Comparison of ENCODE assay signal across 8 cellular contexts in the genomic region with DNA sequence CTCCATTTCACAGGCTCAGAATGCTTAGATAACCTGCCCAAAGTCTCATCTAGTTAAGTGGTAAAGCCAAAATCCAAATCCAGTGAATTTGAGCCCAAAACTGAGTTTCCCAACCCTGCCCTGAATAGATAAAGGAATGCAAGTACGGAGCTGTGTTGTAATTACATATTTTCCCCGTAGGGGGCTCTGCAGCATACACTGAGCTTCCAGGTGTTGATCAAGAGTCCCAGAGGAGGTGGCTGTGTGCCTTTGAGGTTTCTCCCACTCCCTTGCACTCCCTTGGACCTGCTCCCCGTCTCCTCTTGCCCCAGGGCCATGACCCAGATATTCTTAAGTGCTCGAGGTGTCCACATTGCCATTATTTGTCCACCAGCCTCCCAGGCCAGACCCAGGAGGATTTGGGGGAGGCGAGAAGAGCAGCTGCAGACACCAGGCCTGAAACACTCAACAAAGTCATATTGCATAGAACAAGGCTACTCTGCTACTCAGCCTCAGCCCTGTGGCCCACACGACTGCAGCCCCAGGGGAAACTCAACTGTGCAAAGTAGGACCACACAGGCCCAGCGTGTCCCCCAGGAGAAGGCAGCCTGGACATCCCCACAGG. TPM values are rescaled to one million over a fixed set of nuclear protein-coding genes. Genes with fewer than 3 reads are reported as not detected.
A peak's percentile ranks its signal among the peaks of the same experiment; 100 is the strongest.
DNase-seq lines count a peak whose midpoint lies in the region; ATAC-seq and TF ChIP-seq lines count a peak whose summit lies in the region.

No MANE protein-coding gene starts in this region.

- DNase-seq in CD8-positive, alpha-beta T cell: peak in 5 of 7 experiments; percentile 33 to 64 (median 46)
- peak; percentile 29 for DNase-seq in HCT116 (ENCODE audit: low read depth, low spot score)
- DNase-seq in RPMI8226: peak; percentile 75
- DNase-seq in brain microvascular endothelial cell: no peak
- no peak for DNase-seq in natural killer cell
- DNase-seq in GOT3 (lab: John Stamatoyannopoulos, UW): no peak
- DNase-seq in NK-92 (lab: John Stamatoyannopoulos, UW; ENCODE audit: unreplicated experiment): no peak
- DNase-seq in middle frontal gyrus (ENCODE audit: extremely low spot score, low spot score): no peak

- RAD21 ChIA-PET in HCT116 (lab: Charles Lee; ENCODE audit: low non-redundant PET in 1 of 2, low total read pairs in 2 of 2, uncharacterized antibody in 2 of 2, unreplicated experiment in 2 of 2): interaction anchor here in 1 of 2 experiments (0.6 kb wide), 1 partner anchor 54 kb away, joined by 4 read pairs; no protein-coding TSS in a partner anchor

- H3K27me3 ChIP-seq in CD8-positive, alpha-beta T cell (ENCODE audit: insufficient read depth, low read length): no peaks in the 10 kb centered on the region
- H3K27me3 ChIP-seq in HCT116 (ENCODE audit: insufficient read depth, low read length): no peaks in the 10 kb centered on the region
- no peaks in the 10 kb centered on the region for H3K27me3 ChIP-seq in brain microvascular endothelial cell (replicated peaks)

- H3K4me3 Mint-ChIP-seq in CD8-positive, alpha-beta T cell: no peak overlapping the region
- no peak overlapping the region for H3K4me3 Mint-ChIP-seq in natural killer cell

- peak; percentile 58 for TF ChIP-seq RAD21 in HCT116 (IDR thresholded peaks at IDR 0.05; ENCODE audit: low read depth)

- H3K27ac Mint-ChIP-seq in CD8-positive, alpha-beta T cell: no peak overlapping the region
- H3K27ac Mint-ChIP-seq in natural killer cell: no peak overlapping the region

- POLR2A ChIA-PET in CD8-positive, alpha-beta T cell (lab: Charles Lee): interaction anchor here (0.5 to 2.8 kb wide), 6 partner anchors 18 to 60 kb away, joined by 4 to 13 read pairs (median 8); partner anchors contain the start of gene LY9
- POLR2A ChIA-PET in HCT116 (lab: Charles Lee): interaction anchor here (1.6 kb wide), 1 partner anchor 10 kb away, joined by 6 read pairs; no protein-coding TSS in a partner anchor

- ATAC-seq in CD8-positive, alpha-beta T cell: peak; percentile 84
- ATAC-seq in HCT116 (peak; percentile 73), natural killer cell (peak; percentile 57 to 80 (median 68))

- BruUV-seq in HCT116 (replicated peaks; lab: Mats Ljungman, UMichigan): no TSS peak

- no peak overlapping the region for H3K4me3 ChIP-seq in CD8-positive, alpha-beta T cell (ENCODE audit: low read depth, low read length)
- H3K4me3 ChIP-seq in HCT116 (replicated peaks in 1 of 2; ENCODE audit: low read depth in 1 of 2, low read length in 2 of 2) (no peak overlapping the region), brain microvascular endothelial cell (ENCODE audit: low read depth, low read length) (no peak overlapping the region)

- CTCF ChIA-PET in CD8-positive, alpha-beta T cell (lab: Charles Lee): interaction anchor here (0.6 to 8.8 kb wide), 33 partner anchors 10 to 235 kb away, joined by 3 to 134 read pairs (median 5); partner anchors contain the start of genes ITLN1, ITLN2 and LY9
- CTCF ChIA-PET in HCT116 (lab: Charles Lee): interaction anchor here (0.6 to 2.7 kb wide), 14 partner anchors 9 to 219 kb away, joined by 3 to 29 read pairs (median 4); partner anchors contain the start of gene ITLN2

- H3K9me3 Mint-ChIP-seq in CD8-positive, alpha-beta T cell: no peaks in the 10 kb centered on the region
- H3K9me3 Mint-ChIP-seq in natural killer cell: no peaks in the 10 kb centered on the region

- intact Hi-C loops in CD8-positive, alpha-beta T cell (cut with DNase I, micrococcal nuclease): loop anchor here (1.0 to 5.0 kb wide), 7 partner anchors 21 to 174 kb away; no protein-coding TSS in a partner anchor
- intact Hi-C loops in HCT116 (cut with micrococcal nuclease) (loop anchor here (5.0 kb wide), 2 partner anchors 50 to 175 kb away; partner anchors contain the start of gene ITLN2), natural killer cell (cut with micrococcal nuclease) (loop anchor here (5.0 kb wide), 2 partner anchors 100 to 175 kb away; partner anchors contain the start of gene ITLN2)

- H3K4me1 ChIP-seq in CD8-positive, alpha-beta T cell (ENCODE audit: insufficient read depth, low read length): no peaks in the 10 kb centered on the region
- peaks cover 9 to 10% of the 10 kb centered on the region in 2 experiments; a peak in 2 of 4 replicates for H3K4me1 ChIP-seq in HCT116 (ENCODE audit: control insufficient read depth in 1 of 2, insufficient read depth in 2 of 2, low read length in 2 of 2)

- TF ChIP-seq CTCF in CD8-positive, alpha-beta T cell (IDR thresholded peaks at IDR 0.05): peak; percentile 77
- TF ChIP-seq CTCF in HCT116 (IDR thresholded peaks at IDR 0.05 in 2 of 3, conservative IDR thresholded peaks at IDR 0.05 in 1 of 3; ENCODE audit: borderline replicate concordance in 1 of 3, insufficient read depth in 1 of 3, low read depth in 2 of 3, low read length in 2 of 3): peak; percentile 60 to 74 (median 74)
- peak; percentile 38 for TF ChIP-seq CTCF in brain microvascular endothelial cell (IDR thresholded peaks at IDR 0.05; ENCODE audit: low read depth, low read length, missing control alignments)
- peak; percentile 53 for TF ChIP-seq CTCF in natural killer cell (IDR thresholded peaks at IDR 0.05)

- no peaks in the 10 kb centered on the region for H3K9me2 ChIP-seq in HCT116 (ENCODE audit: insufficient read depth)

- TF ChIP-seq POLR2A in HCT116 (IDR thresholded peaks at IDR 0.05; ENCODE audit: borderline replicate concordance, extremely low read depth, insufficient read depth, insufficient read length): no peak

- H2AFZ ChIP-seq in HCT116 (ENCODE audit: low read depth, low read length, poor library complexity, severe bottlenecking): no peak overlapping the region

- H3K9ac ChIP-seq in HCT116 (ENCODE audit: low read length): no peak overlapping the region

- in situ Hi-C loops in brain microvascular endothelial cell (cut with HindIII; ENCODE audit: low pct_ligation_motif_present, low sequenced_read_pairs): no loop called here

- no peaks in the 10 kb centered on the region for H3K27me3 Mint-ChIP-seq in CD8-positive, alpha-beta T cell (ENCODE audit: low read depth)
- no peaks in the 10 kb centered on the region for H3K27me3 Mint-ChIP-seq in natural killer cell (ENCODE audit: low read depth in 2 of 2)

- no peaks in the 10 kb centered on the region for H3K36me3 Mint-ChIP-seq in CD8-positive, alpha-beta T cell
- H3K36me3 Mint-ChIP-seq in natural killer cell: no peaks in the 10 kb centered on the region

- no peak overlapping the region for H3K27ac ChIP-seq in CD8-positive, alpha-beta T cell (ENCODE audit: low read depth, low read length)
- no peak overlapping the region for H3K27ac ChIP-seq in HCT116 (ENCODE audit: low read depth, low read length)
- H3K27ac ChIP-seq in brain microvascular endothelial cell: no peak overlapping the region

- no peaks in the 10 kb centered on the region for H3K36me3 ChIP-seq in CD8-positive, alpha-beta T cell (ENCODE audit: insufficient read depth, low read length)
- no peaks in the 10 kb centered on the region for H3K36me3 ChIP-seq in HCT116 (ENCODE audit: control insufficient read depth in 1 of 2, insufficient read depth in 2 of 2, low read length in 2 of 2)
- H3K36me3 ChIP-seq in brain microvascular endothelial cell (replicated peaks): no peaks in the 10 kb centered on the region

- no peak overlapping the region for H3K4me2 ChIP-seq in HCT116 (ENCODE audit: low read length)

- no peaks in the 10 kb centered on the region for H4K20me1 ChIP-seq in HCT116 (ENCODE audit: insufficient read depth)

- no peaks in the 10 kb centered on the region for H3K79me2 ChIP-seq in HCT116 (ENCODE audit: insufficient read depth, low read length)

- no peaks in the 10 kb centered on the region for H3K9me3 ChIP-seq in CD8-positive, alpha-beta T cell (ENCODE audit: low read length)
- H3K9me3 ChIP-seq in HCT116 (ENCODE audit: control insufficient read depth in 1 of 2, insufficient read depth in 1 of 2, low read depth in 1 of 2, low read length in 2 of 2): no peaks in the 10 kb centered on the region

- H3K4me1 Mint-ChIP-seq in CD8-positive, alpha-beta T cell (ENCODE audit: low read depth): peaks cover 20% of the 10 kb centered on the region
- peaks cover 0 to 12% of the 10 kb centered on the region in 2 donors for H3K4me1 Mint-ChIP-seq in natural killer cell

TF ChIP-seq in HCT116, 20 proteins besides CTCF, POLR2A, EP300 and RAD21 (continues in another document):
- TF ChIP-seq EZH2 (IDR thresholded peaks at IDR 0.05): no peak
- TF ChIP-seq ZNF274 (IDR thresholded peaks at IDR 0.05; ENCODE audit: low read depth, low read length): no peak
- no peak for TF ChIP-seq SIN3A (IDR thresholded peaks at IDR 0.05; ENCODE audit: low read depth)
- TF ChIP-seq EZH2phosphoT487 (IDR thresholded peaks at IDR 0.05; ENCODE audit: borderline replicate concordance): no peak
- TF ChIP-seq YY1 (IDR thresholded peaks at IDR 0.05; ENCODE audit: extremely low read depth, insufficient replicate concordance, low read depth, low read length): no peak
- no peak for TF ChIP-seq ZFX (IDR thresholded peaks at IDR 0.05)
- no peak for TF ChIP-seq TCF7L2 (IDR thresholded peaks at IDR 0.05; ENCODE audit: borderline replicate concordance, extremely low read depth, insufficient read depth, insufficient read length)
- TF ChIP-seq, protein P1, sequence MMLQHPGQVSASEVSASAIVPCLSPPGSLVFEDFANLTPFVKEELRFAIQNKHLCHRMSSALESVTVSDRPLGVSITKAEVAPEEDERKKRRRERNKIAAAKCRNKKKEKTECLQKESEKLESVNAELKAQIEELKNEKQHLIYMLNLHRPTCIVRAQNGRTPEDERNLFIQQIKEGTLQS (IDR thresholded peaks at IDR 0.05): no peak
- TF ChIP-seq, protein P2, sequence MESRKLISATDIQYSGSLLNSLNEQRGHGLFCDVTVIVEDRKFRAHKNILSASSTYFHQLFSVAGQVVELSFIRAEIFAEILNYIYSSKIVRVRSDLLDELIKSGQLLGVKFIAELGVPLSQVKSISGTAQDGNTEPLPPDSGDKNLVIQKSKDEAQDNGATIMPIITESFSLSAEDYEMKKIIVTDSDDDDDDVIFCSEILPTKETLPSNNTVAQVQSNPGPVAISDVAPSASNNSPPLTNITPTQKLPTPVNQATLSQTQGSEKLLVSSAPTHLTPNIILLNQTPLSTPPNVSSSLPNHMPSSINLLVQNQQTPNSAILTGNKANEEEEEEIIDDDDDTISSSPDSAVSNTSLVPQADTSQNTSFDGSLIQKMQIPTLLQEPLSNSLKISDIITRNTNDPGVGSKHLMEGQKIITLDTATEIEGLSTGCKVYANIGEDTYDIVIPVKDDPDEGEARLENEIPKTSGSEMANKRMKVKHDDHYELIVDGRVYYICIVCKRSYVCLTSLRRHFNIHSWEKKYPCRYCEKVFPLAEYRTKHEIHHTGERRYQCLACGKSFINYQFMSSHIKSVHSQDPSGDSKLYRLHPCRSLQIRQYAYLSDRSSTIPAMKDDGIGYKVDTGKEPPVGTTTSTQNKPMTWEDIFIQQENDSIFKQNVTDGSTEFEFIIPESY (IDR thresholded peaks at IDR 0.05; ENCODE audit: extremely low read depth, insufficient replicate concordance, low read length): no peak

RNA-seq across cellular contexts. Expression of gene LY9, which starts 18.4 kb away (rescaled TPM):
- 100 to 1,000 TPM; 103 to 104 TPM for total RNA-seq in CD8-positive, alpha-beta T cell
- total RNA-seq in HCT116 (2021; ENCODE audit: unreplicated experiment) (0.22 TPM), natural killer cell (10 to 100 TPM; 30.3 to 47.1 (median 34.4) TPM)
- not detected in 2 replicates for polyA plus RNA-seq in HCT116 (2012)

RNA-seq across cellular contexts. Expression of gene SLAMF7, which starts 38.5 kb away (rescaled TPM):
- total RNA-seq in CD8-positive, alpha-beta T cell: 10 to 100 TPM; 13.3 to 14.8 TPM
- total RNA-seq in HCT116 (2021; ENCODE audit: unreplicated experiment) (0.34 TPM), natural killer cell (100 to 1,000 TPM; 191 to 301 (median 227) TPM)
- polyA plus RNA-seq in HCT116 (2012): 0.07 and 0.20 TPM in 2 replicates

Comparison
In these comparisons a context has a peak if more than half of its experiments do, and no peak if none do; other contexts are left out.
1. DNase-seq: peak in CD8-positive, alpha-beta T cell (5 of 7), HCT116 (single experiment) and RPMI8226 (single experiment); none in brain microvascular endothelial cell (single experiment), natural killer cell (single experiment), GOT3 (single experiment), NK-92 (single experiment) and middle frontal gyrus (single experiment).
2. RNA of gene LY9, which starts 18.4 kb away (total RNA-seq): 103 to 104 TPM in CD8-positive, alpha-beta T cell and 30.3 to 47.1 TPM in natural killer cell; 0.22 TPM in HCT116 (single experiment); every median in the first group is over 10 times any median in the second.
3. RNA of gene SLAMF7, which starts 38.5 kb away (total RNA-seq): 191 to 301 TPM in natural killer cell; 13.3 to 14.8 TPM in CD8-positive, alpha-beta T cell and 0.34 TPM in HCT116 (single experiment); every median in the first group is over 10 times any median in the second.
4. Peak in every context shown above with its lines, with median percentiles within 50 percentile points of each other: ATAC-seq and CTCF ChIP-seq.